8 cellular contexts compared by ENCODE assay signal in the genomic region with DNA sequence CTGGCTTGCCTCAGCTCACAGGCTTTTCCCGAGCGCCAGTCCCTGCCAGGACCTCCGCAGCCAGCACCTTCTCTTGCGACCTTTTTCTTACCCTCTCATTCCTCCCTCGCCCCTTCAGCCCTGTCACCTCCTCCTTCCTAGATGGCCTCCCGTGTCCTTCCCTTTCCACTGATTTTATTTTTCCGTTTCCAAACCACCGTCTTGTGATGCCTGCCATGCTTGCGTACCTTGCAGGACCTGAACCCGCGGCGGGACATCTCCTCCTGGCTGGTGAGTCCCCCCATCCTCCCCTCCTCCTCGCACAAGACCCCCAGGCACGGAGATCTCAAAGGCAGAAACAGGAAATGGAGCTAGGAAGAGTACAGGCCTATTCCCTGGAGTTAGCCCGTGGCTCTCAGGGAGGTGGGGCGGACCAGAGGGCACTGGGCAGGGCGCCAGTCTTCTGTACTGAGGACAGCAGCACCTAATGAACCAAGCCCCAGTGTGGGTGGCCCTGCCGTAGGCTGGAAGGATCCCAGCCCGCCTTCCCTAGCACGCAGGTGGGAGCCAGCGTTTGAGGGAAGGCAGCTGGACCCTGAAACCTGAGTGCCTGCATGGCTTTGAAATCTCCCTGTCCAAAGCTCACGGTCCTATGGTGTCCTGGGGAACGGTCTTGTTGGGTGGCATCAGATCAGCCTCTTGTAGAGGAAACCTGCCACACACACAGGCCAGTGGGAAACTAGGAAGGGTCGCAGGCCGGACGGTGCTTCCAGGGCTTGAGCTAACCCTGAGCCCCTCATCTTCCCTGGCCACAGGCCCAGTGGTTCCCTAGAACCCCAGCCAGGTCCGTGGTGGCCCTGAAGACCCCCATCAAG. TPM values are rescaled to one million over a fixed set of nuclear protein-coding genes. Genes with fewer than 3 reads are reported as not detected.
DNase-seq lines count a peak whose midpoint lies in the region; ATAC-seq and TF ChIP-seq lines count a peak whose summit lies in the region.

No MANE protein-coding gene starts in this region.

- peak overlapping the region; percentile 3; the same call in 1 of the 2 replicates for H3K9ac ChIP-seq in HUES48 (ENCODE audit: low read depth, low read length)
- H3K9ac ChIP-seq in SK-N-SH, result peak overlapping the region; percentile 89
- H3K9ac ChIP-seq in endocrine pancreas (ENCODE audit: control insufficient read depth, insufficient read depth, low read length), result peak overlapping the region; percentile 58

- H2AFZ ChIP-seq in SK-N-SH (ENCODE audit: low read depth), result peak overlapping the region; percentile 76; the same call in 1 of the 2 replicates

- H3F3A ChIP-seq in SK-N-SH (replicated peaks; ENCODE audit: insufficient read depth), result peaks cover 32% of the 10 kb centered on the region

- peaks cover 20% of the 10 kb centered on the region; the same call in 1 of the 2 replicates for H4K20me1 ChIP-seq in SK-N-SH (ENCODE audit: insufficient read depth)

- H3K4me2 ChIP-seq in SK-N-SH, result peak overlapping the region; percentile 90

- peak in 1 of 2 experiments; percentile 33; a peak in 1 of 4 replicates for TF ChIP-seq EP300 in SK-N-SH (IDR thresholded peaks at IDR 0.05; ENCODE audit: borderline replicate concordance in 1 of 2, low read depth in 1 of 2, low read length in 1 of 2)

- no peaks in the 10 kb centered on the region for H3K27me3 Mint-ChIP-seq in CD8-positive, alpha-beta memory T cell
- no peaks in the 10 kb centered on the region for H3K27me3 Mint-ChIP-seq in mesothelial cell of epicardium (ENCODE audit: low read depth)

- H3K4me1 ChIP-seq in CD8-positive, alpha-beta memory T cell (ENCODE audit: insufficient read depth, low read length), result peaks cover 59% of the 10 kb centered on the region
- H3K4me1 ChIP-seq in HUES48 (ENCODE audit: control insufficient read depth, insufficient read depth, low read length) (peaks cover 3% of the 10 kb centered on the region; the same call in 1 of the 2 replicates), SK-N-SH (ENCODE audit: control insufficient read depth in 1 of 2, insufficient read depth in 2 of 2, low read depth in 1 of 2, low read length in 1 of 2) (peaks cover 10 to 67% of the 10 kb centered on the region in 2 experiments; a peak in 1 of 4 replicates), endocrine pancreas (ENCODE audit: control insufficient read depth, insufficient read depth, low read length) (no peaks in the 10 kb centered on the region), upper lobe of right lung (peaks cover 42% of the 10 kb centered on the region)

- WGBS in SK-N-SH (ENCODE audit: low lambda C conversion rate), result 8% methylated on average over 24 of the region's 27 CpGs

- peaks cover 0 to 18% (median 2%) of the 10 kb centered on the region in 3 donors for H3K36me3 Mint-ChIP-seq in CD8-positive, alpha-beta memory T cell
- H3K36me3 Mint-ChIP-seq in mesothelial cell of epicardium, result peaks cover 3% of the 10 kb centered on the region

- H3K9me3 Mint-ChIP-seq in CD8-positive, alpha-beta memory T cell, result no peaks in the 10 kb centered on the region
- no peaks in the 10 kb centered on the region for H3K9me3 Mint-ChIP-seq in mesothelial cell of epicardium

- peak overlapping the region; percentile 64 for H3K27ac ChIP-seq in CD8-positive, alpha-beta memory T cell (ENCODE audit: low read depth, low read length)
- H3K27ac ChIP-seq in HUES48 (ENCODE audit: low read depth, low read length) (peak overlapping the region; percentile 65), SK-N-SH (ENCODE audit: low read depth in 2 of 2, low read length in 1 of 2) (peak overlapping the region; percentile 73 to 98), upper lobe of right lung (peak overlapping the region; percentile 82)

- H3K4me3 Mint-ChIP-seq in CD8-positive, alpha-beta memory T cell, result peak overlapping the region; percentile 90 to 100 (median 97)
- peak overlapping the region; percentile 82 for H3K4me3 Mint-ChIP-seq in mesothelial cell of epicardium

- no peaks in the 10 kb centered on the region for H3K9me3 ChIP-seq in CD8-positive, alpha-beta memory T cell (ENCODE audit: low read length)
- H3K9me3 ChIP-seq in HUES48 (ENCODE audit: control insufficient read depth, insufficient read depth, low read length) (no peaks in the 10 kb centered on the region), SK-N-SH (no peaks in the 10 kb centered on the region), endocrine pancreas (ENCODE audit: control insufficient read depth, low read length) (no peaks in the 10 kb centered on the region), upper lobe of right lung (no peaks in the 10 kb centered on the region)

- no peak for DNase-seq in CD8-positive, alpha-beta memory T cell
- peak; percentile 80 for DNase-seq in SK-N-SH
- peak in 1 of 2 experiments; percentile 62 for DNase-seq in mesothelial cell of epicardium (ENCODE audit: low spot score in 2 of 2, unreplicated experiment in 2 of 2)
- DNase-seq in upper lobe of right lung, result peak; percentile 92
- no peak for DNase-seq in amniotic stem cell (lab: John Stamatoyannopoulos, UW)

- POLR2A ChIA-PET in CD8-positive, alpha-beta memory T cell (lab: Charles Lee), result interaction anchor here (0.9 to 1.9 kb wide), 5 partner anchors 18 to 54 kb away, joined by 5 to 8 read pairs (median 6); a partner anchor contains a TSS
- POLR2A ChIA-PET in SK-N-SH (lab: Yijun Ruan, JAX), result interaction anchor here (0.6 to 2.2 kb wide), 8 partner anchors 11 to 150 kb away, joined by 3 to 9 read pairs (median 5); a partner anchor contains a TSS

- intact Hi-C loops in upper lobe of right lung (cut with DNase I), result loop anchor here (5.0 kb wide), 1 partner anchor 53 kb away; no protein-coding TSS in a partner anchor

- no peaks in the 10 kb centered on the region for H3K9me2 ChIP-seq in SK-N-SH

- H3K27ac Mint-ChIP-seq in CD8-positive, alpha-beta memory T cell, result peak overlapping the region; percentile 78 to 99 (median 96)
- H3K27ac Mint-ChIP-seq in mesothelial cell of epicardium, result peak overlapping the region; percentile 83

- CTCF ChIA-PET in CD8-positive, alpha-beta memory T cell (lab: Charles Lee), result interaction anchor here (0.8 to 2.7 kb wide), 13 partner anchors 7 to 172 kb away, joined by 3 to 17 read pairs (median 4); a partner anchor contains a TSS
- CTCF ChIA-PET in SK-N-SH (lab: Yijun Ruan, JAX), result interaction anchor here (0.7 to 7.4 kb wide), 15 partner anchors 12 to 670 kb away, joined by 3 to 88 read pairs (median 5); a partner anchor contains a TSS

- no peaks in the 10 kb centered on the region for H3K27me3 ChIP-seq in CD8-positive, alpha-beta memory T cell (ENCODE audit: insufficient read depth, low read length, poor library complexity, severe bottlenecking)
- H3K27me3 ChIP-seq in HUES48 (ENCODE audit: control insufficient read depth, insufficient read depth, low read length) (peaks cover 13% of the 10 kb centered on the region), SK-N-SH (ENCODE audit: insufficient read depth) (no peaks in the 10 kb centered on the region), endocrine pancreas (ENCODE audit: control insufficient read depth, insufficient read depth, low read length) (no peaks in the 10 kb centered on the region), upper lobe of right lung (no peaks in the 10 kb centered on the region)

- peak; percentile 62 for ATAC-seq in upper lobe of right lung
- ATAC-seq in GM19463 (IDR thresholded peaks at IDR 0.05; ENCODE audit: unreplicated experiment), result no peak

- H3K4me1 Mint-ChIP-seq in CD8-positive, alpha-beta memory T cell, result peaks cover 72 to 89% (median 78%) of the 10 kb centered on the region in 3 donors
- peaks cover 13% of the 10 kb centered on the region for H3K4me1 Mint-ChIP-seq in mesothelial cell of epicardium

- H3K79me2 ChIP-seq in SK-N-SH (ENCODE audit: insufficient read depth), result peaks cover 28% of the 10 kb centered on the region; the same call in 1 of the 2 replicates

- peak overlapping the region; percentile 83 for H3K4me3 ChIP-seq in CD8-positive, alpha-beta memory T cell (ENCODE audit: low read length)
- H3K4me3 ChIP-seq in HUES48 (ENCODE audit: low read depth, low read length) (peak overlapping the region; percentile 67), SK-N-SH (ENCODE audit: low read depth in 2 of 2, low read length in 1 of 2) (peak overlapping the region; percentile 78 to 79), endocrine pancreas (ENCODE audit: control insufficient read depth, insufficient read depth, low read length) (peak overlapping the region; percentile 35), upper lobe of right lung (peak overlapping the region; percentile 73)

- H3K36me3 ChIP-seq in CD8-positive, alpha-beta memory T cell (ENCODE audit: insufficient read depth, low read length), result no peaks in the 10 kb centered on the region
- H3K36me3 ChIP-seq in HUES48 (ENCODE audit: control insufficient read depth, insufficient read depth, low read length) (peaks cover 22% of the 10 kb centered on the region), SK-N-SH (replicated peaks in 1 of 2; ENCODE audit: control insufficient read depth in 1 of 2, insufficient read depth in 2 of 2, low read length in 1 of 2) (peaks cover 11 to 28% of the 10 kb centered on the region in 2 experiments), endocrine pancreas (ENCODE audit: control insufficient read depth, insufficient read depth, low read length) (no peaks in the 10 kb centered on the region), upper lobe of right lung (peaks cover 21% of the 10 kb centered on the region)

- TF ChIP-seq RAD21 in SK-N-SH (IDR thresholded peaks at IDR 0.05; ENCODE audit: low read length), result no peak

- TF ChIP-seq CTCF in SK-N-SH (IDR thresholded peaks at IDR 0.05), result no peak
- TF ChIP-seq CTCF in mesothelial cell of epicardium (IDR thresholded peaks at IDR 0.05; ENCODE audit: unreplicated experiment), result no peak
- TF ChIP-seq CTCF in upper lobe of right lung (IDR thresholded peaks at IDR 0.05), result no peak

RNA-seq across cellular contexts. Expression of a gene that starts 0.6 kb away (rescaled TPM):
- total RNA-seq in CD8-positive, alpha-beta memory T cell, result 10 to 100 TPM; 58.2 to 59.6 TPM
- polyA plus RNA-seq in CD8-positive, alpha-beta memory T cell, result 73.4 TPM
- 12.9 and 16.5 TPM in 2 replicates for polyA plus RNA-seq in SK-N-SH (2012; rRNA removed)
- 9.3 and 10.9 TPM in 2 replicates for polyA plus RNA-seq in SK-N-SH (2012; cell fraction: cytosol; rRNA removed)
- polyA plus RNA-seq in SK-N-SH (2012; cell fraction: nucleus; rRNA removed), result 5.9 and 8.6 TPM in 2 replicates
- total RNA-seq in mesothelial cell of epicardium (4.6 to 5.6 TPM (median 5.1 TPM) in 3 replicates), upper lobe of right lung (29.7 TPM)

RNA-seq across cellular contexts. Expression of a gene that starts 17.4 kb away (rescaled TPM):
- total RNA-seq in CD8-positive, alpha-beta memory T cell, result under 1 TPM; 0.72 to 0.89 TPM
- polyA plus RNA-seq in CD8-positive, alpha-beta memory T cell, result 0.09 TPM
- polyA plus RNA-seq in SK-N-SH (2012; rRNA removed), result 24.2 and 39.8 TPM in 2 replicates
- polyA plus RNA-seq in SK-N-SH (2012; cell fraction: cytosol; rRNA removed), result 23.0 and 26.3 TPM in 2 replicates
- polyA plus RNA-seq in SK-N-SH (2012; cell fraction: nucleus; rRNA removed), result 54.1 and 67.6 TPM in 2 replicates
- total RNA-seq in mesothelial cell of epicardium, result 83.3 to 95.8 TPM (median 91.9 TPM) in 3 replicates
- 59.1 TPM for total RNA-seq in upper lobe of right lung

RNA-seq across cellular contexts. Expression of a gene that starts 21.8 kb away (rescaled TPM):
- 100 to 1,000 TPM; 317 to 323 TPM for total RNA-seq in CD8-positive, alpha-beta memory T cell
- 431 TPM for polyA plus RNA-seq in CD8-positive, alpha-beta memory T cell
- 480 and 533 TPM in 2 replicates for polyA plus RNA-seq in SK-N-SH (2012; rRNA removed)
- polyA plus RNA-seq in SK-N-SH (2012; cell fraction: cytosol; rRNA removed), result 326 and 421 TPM in 2 replicates
- polyA plus RNA-seq in SK-N-SH (2012; cell fraction: nucleus; rRNA removed), result 286 and 336 TPM in 2 replicates
- total RNA-seq in mesothelial cell of epicardium, result 107 to 121 TPM (median 115 TPM) in 3 replicates
- 127 TPM for total RNA-seq in upper lobe of right lung

RNA-seq across cellular contexts. Expression of a gene that starts 25.7 kb away (rescaled TPM):
- total RNA-seq in CD8-positive, alpha-beta memory T cell, result 100 to 1,000 TPM; 197 to 202 TPM
- 15.9 TPM for polyA plus RNA-seq in CD8-positive, alpha-beta memory T cell
- polyA plus RNA-seq in SK-N-SH (2012; rRNA removed), result 41.5 and 43.6 TPM in 2 replicates
- 11.5 and 18.3 TPM in 2 replicates for polyA plus RNA-seq in SK-N-SH (2012; cell fraction: cytosol; rRNA removed)
- 118 and 131 TPM in 2 replicates for polyA plus RNA-seq in SK-N-SH (2012; cell fraction: nucleus; rRNA removed)
- total RNA-seq in mesothelial cell of epicardium (171 to 184 TPM (median 178 TPM) in 3 replicates), upper lobe of right lung (133 TPM)

RNA-seq across cellular contexts. Expression of a gene that starts 56.0 kb away (rescaled TPM):
- 10 to 100 TPM; 47.0 to 50.0 TPM for total RNA-seq in CD8-positive, alpha-beta memory T cell
- polyA plus RNA-seq in CD8-positive, alpha-beta memory T cell, result 0.10 TPM
- 2.7 and 3.1 TPM in 2 replicates for polyA plus RNA-seq in SK-N-SH (2012; rRNA removed)
- polyA plus RNA-seq in SK-N-SH (2012; cell fraction: cytosol; rRNA removed), result 3.4 and 4.0 TPM in 2 replicates
- polyA plus RNA-seq in SK-N-SH (2012; cell fraction: nucleus; rRNA removed), result 2.8 and 4.0 TPM in 2 replicates
- total RNA-seq in mesothelial cell of epicardium (3.7 to 4.0 TPM (median 3.8 TPM) in 3 replicates), upper lobe of right lung (2.1 TPM)

Comparison
In these comparisons a context has a peak if more than half of its experiments do, and no peak if none do; other contexts are left out.
1. DNase-seq: peak in SK-N-SH (single experiment) and upper lobe of right lung (single experiment); none in CD8-positive, alpha-beta memory T cell (0 of 5) and amniotic stem cell (single experiment).
2. H3K9ac ChIP-seq: peak in every context shown above with its lines; median percentile 89 in SK-N-SH; 58 in endocrine pancreas; 3 in HUES48.
3. RNA of a gene that starts 17.4 kb away (total RNA-seq): 83.3 to 95.8 TPM in mesothelial cell of epicardium and 59.1 TPM in upper lobe of right lung (single experiment); 0.72 to 0.89 TPM in CD8-positive, alpha-beta memory T cell; every median in the first group is over 10 times any median in the second.
4. Peak in every context shown above with its lines, with median percentiles within 50 percentile points of each other: H3K27ac ChIP-seq and H3K4me3 ChIP-seq.